In genomic region chr6:143205170-143205879, GRCh38 we compare ENCODE assay signal across 33 cellular contexts.
"Had no signal": no experiment of that assay in that cellular context is flagged by ENCODE, and none has a peak within 500 bp of the region (broad histone marks: within the 10 kb centered on the region; RNA-seq: fewer than 3 reads in every experiment).

No MANE protein-coding gene starts in this region.

- H3K4me1 Mint-ChIP-seq: activated CD4-positive, alpha-beta T cell treated with anti-CD3 and anti-CD28 coated beads, Interleukin-2, amount 10 ng/mL, durations not matched to agents 24 days and 14 days; neural progenitor cell had no signal

- H3K36me3 ChIP-seq: adrenal gland, cardiac muscle cell, heart right ventricle, lower lobe of right lung, neural progenitor cell, right atrium auricular region, thoracic aorta, uterus had no signal

- H3K4me3 Mint-ChIP-seq: activated CD4-positive, alpha-beta memory T cell treated with anti-CD3 and anti-CD28 coated beads for 36 hours; activated CD4-positive, alpha-beta T cell treated with anti-CD3 and anti-CD28 coated beads, Interleukin-2, amount 10 ng/mL, durations not matched to agents 24 days and 14 days; activated naive CD4-positive, alpha-beta T cell treated with anti-CD3 and anti-CD28 coated beads for 36 hours; activated naive CD8-positive, alpha-beta T cell treated with anti-CD3 and anti-CD28 coated beads for 36 hours; activated T-helper 1 cell treated with anti-CD3 and anti-CD28 coated beads, Interleukin-12 subunit alpha, Interleukin-12 subunit beta, Interleukin-2, Interleukin-4 antibody, amounts not matched to agents 30 ng/mL and 10 ng/mL and 1 ng/mL, durations not matched to agents 14 hours and 24 hours and 36 hours; brain; naive thymus-derived CD8-positive, alpha-beta T cell; neural progenitor cell; T-helper 1 cell treated with Interleukin-12 subunit alpha and Interleukin-12 subunit beta and Interleukin-4 antibody, amounts not matched to agents 30 μg/mL and 1 μg/mL, for 36 hours had no signal

- H2AFZ ChIP-seq: neural progenitor cell had no signal

- H3K9me3 Mint-ChIP-seq: neural progenitor cell had no signal

- H3K4me3 ChIP-seq: adrenal gland, cardiac muscle cell, coronary artery, dorsolateral prefrontal cortex, heart right ventricle, lower lobe of right lung, neural progenitor cell, right atrium auricular region, thoracic aorta, uterus had no signal

- ATAC-seq: left lobe of liver; lower lobe of right lung; naive thymus-derived CD8-positive, alpha-beta T cell; stimulated activated naive CD8-positive, alpha-beta T cell treated with anti-CD3 and anti-CD28 coated beads, Interleukin-15, Interleukin-2, amounts not matched to agents 100 U/mL and 50 U/mL, for 24 hours had no signal

- DNase-seq: activated CD4-positive, alpha-beta memory T cell treated with anti-CD3 and anti-CD28 coated beads for 36 hours; activated CD4-positive, alpha-beta T cell treated with anti-CD3 and anti-CD28 coated beads, Interleukin-2, amount 10 ng/mL, durations not matched to agents 24 days and 14 days; activated CD4-positive, CD25-positive, alpha-beta regulatory T cell treated with anti-CD3 and anti-CD28 coated beads, Interleukin-2, amount 50 U/mL, for 72 hours; activated CD8-positive, alpha-beta memory T cell treated with anti-CD3 and anti-CD28 coated beads, Interleukin-2, amount 50 U/mL, for 4 hours; activated effector memory CD4-positive, alpha-beta T cell treated with anti-CD3 and anti-CD28 coated beads, Interleukin-2, amount 50 U/mL, for 16 hours; activated naive CD4-positive, alpha-beta T cell treated with anti-CD3 and anti-CD28 coated beads for 36 hours; activated naive CD8-positive, alpha-beta T cell treated with anti-CD3 and anti-CD28 coated beads for 36 hours; activated T-cell treated with anti-CD3 and anti-CD28 coated beads, Interleukin-2, amount 50 U/mL, for 1 hour; aorta; dorsolateral prefrontal cortex; effector memory CD4-positive, alpha-beta T cell; erythroblast; foreskin melanocyte; heart right ventricle; kidney glomerular epithelial cell; lower lobe of right lung; mesenchymal stem cell; naive thymus-derived CD8-positive, alpha-beta T cell; stimulated activated CD4-positive, alpha-beta T cell treated with anti-CD3 and anti-CD28 coated beads, Interleukin-2, amount 100 ng/mL, for 48 hours; stimulated activated naive CD8-positive, alpha-beta T cell treated with anti-CD3 and anti-CD28 coated beads, Interleukin-15, Interleukin-2, amounts not matched to agents 100 U/mL and 50 U/mL, for 24 hours; T1000; trophoblast cell; uterus had no signal

- H3K27me3 ChIP-seq: adrenal gland, cardiac muscle cell, dorsolateral prefrontal cortex, heart right ventricle, neural progenitor cell, right atrium auricular region, uterus had no signal

- H3K9ac ChIP-seq: neural progenitor cell had no signal

- H3K4me1 ChIP-seq: lower lobe of right lung, neural progenitor cell, uterus had no signal

- H3K27me3 Mint-ChIP-seq: activated CD4-positive, alpha-beta memory T cell treated with anti-CD3 and anti-CD28 coated beads for 36 hours; activated CD4-positive, alpha-beta T cell treated with anti-CD3 and anti-CD28 coated beads, Interleukin-2, amount 10 ng/mL, durations not matched to agents 24 days and 14 days; activated naive CD8-positive, alpha-beta T cell treated with anti-CD3 and anti-CD28 coated beads for 36 hours; brain; naive thymus-derived CD8-positive, alpha-beta T cell had no signal

- H3K9me3 ChIP-seq: adrenal gland, thoracic aorta, uterus had no signal

- H3K4me2 ChIP-seq: neural progenitor cell had no signal

- H3K27ac Mint-ChIP-seq: activated CD4-positive, alpha-beta memory T cell treated with anti-CD3 and anti-CD28 coated beads for 36 hours; activated CD4-positive, alpha-beta T cell treated with anti-CD3 and anti-CD28 coated beads, Interleukin-2, amount 10 ng/mL, durations not matched to agents 24 days and 14 days; activated naive CD4-positive, alpha-beta T cell treated with anti-CD3 and anti-CD28 coated beads for 36 hours; activated naive CD8-positive, alpha-beta T cell treated with anti-CD3 and anti-CD28 coated beads for 36 hours; activated T-helper 1 cell treated with anti-CD3 and anti-CD28 coated beads, Interleukin-12 subunit alpha, Interleukin-12 subunit beta, Interleukin-2, Interleukin-4 antibody, amounts not matched to agents 30 ng/mL and 10 ng/mL and 1 ng/mL, durations not matched to agents 14 hours and 24 hours and 36 hours; naive thymus-derived CD8-positive, alpha-beta T cell; neural progenitor cell; T-helper 1 cell treated with Interleukin-12 subunit alpha and Interleukin-12 subunit beta and Interleukin-4 antibody, amounts not matched to agents 30 μg/mL and 1 μg/mL, for 36 hours had no signal

- H3K27ac ChIP-seq: cardiac muscle cell, coronary artery, dorsolateral prefrontal cortex, lower lobe of right lung, neural progenitor cell, right atrium auricular region, thoracic aorta, uterus had no signal
